24 cellular contexts compared by ENCODE assay signal in the genomic region with DNA sequence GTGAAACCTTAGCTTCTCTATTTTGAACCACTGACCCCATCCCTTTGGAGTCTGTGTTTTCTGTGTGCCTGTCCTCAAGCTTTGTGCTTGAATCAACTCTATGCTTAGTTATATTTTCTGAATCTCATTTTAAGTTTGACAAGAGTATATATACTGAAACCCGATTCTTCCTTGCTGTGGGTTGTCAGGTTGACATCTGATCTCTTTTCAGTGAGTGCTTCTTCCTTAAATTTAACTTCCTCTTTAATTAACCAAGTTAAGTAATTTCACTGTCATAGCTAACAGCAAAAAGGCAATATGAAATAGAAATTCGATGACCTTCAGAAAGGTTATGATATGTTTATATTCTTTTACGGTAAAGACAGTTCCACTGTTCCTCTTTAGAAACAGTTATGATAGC.
DNase-seq lines count a peak whose midpoint lies in the region; ATAC-seq and TF ChIP-seq lines count a peak whose summit lies in the region.
"Had no signal": no experiment of that assay in that cellular context is flagged by ENCODE, and none has a peak within 500 bp of the region (broad histone marks: within the 10 kb centered on the region; RNA-seq: fewer than 3 reads in every experiment).

No MANE protein-coding gene starts in this region.

- TF ChIP-seq CTCF in CD14-positive monocyte (IDR thresholded peaks at IDR 0.05), result no peak
- no peak for TF ChIP-seq CTCF in MM.1S (IDR thresholded peaks at IDR 0.05; ENCODE audit: low read length)
- no peak for TF ChIP-seq CTCF in mesothelial cell of epicardium (IDR thresholded peaks at IDR 0.05; ENCODE audit: unreplicated experiment)
- TF ChIP-seq CTCF in uterus (IDR thresholded peaks at IDR 0.05), result no peak

- H3K4me1 Mint-ChIP-seq in CD14-positive monocyte, result peaks cover 16% of the 10 kb centered on the region
- peaks cover 52% of the 10 kb centered on the region for H3K4me1 Mint-ChIP-seq in mesothelial cell of epicardium
- H3K4me1 Mint-ChIP-seq: memory B cell had no signal

- no peaks in the 10 kb centered on the region for H3K9me2 ChIP-seq in MM.1S (replicated peaks; ENCODE audit: insufficient read depth, low read length)

- H3K9ac ChIP-seq in MM.1S (ENCODE audit: low read length), result no peak overlapping the region

- H3K27me3 ChIP-seq in MM.1S (replicated peaks; ENCODE audit: insufficient read depth, low read length) (no peaks in the 10 kb centered on the region), uterus (no peaks in the 10 kb centered on the region)
- H3K27me3 ChIP-seq: stomach had no signal

- H3F3A ChIP-seq in MM.1S (ENCODE audit: insufficient read depth, low read length), result no peaks in the 10 kb centered on the region

- H3K4me3 Mint-ChIP-seq in CD14-positive monocyte (peak overlapping the region in 1 of 2 donors; percentile 66), mesothelial cell of epicardium (no peak overlapping the region)
- H3K4me3 Mint-ChIP-seq: memory B cell, naive B cell had no signal

- H3K36me3 ChIP-seq in MM.1S (replicated peaks; ENCODE audit: insufficient read depth, low read length) (no peaks in the 10 kb centered on the region), uterus (no peaks in the 10 kb centered on the region)
- H3K36me3 ChIP-seq: stomach had no signal

- no peak for TF ChIP-seq POLR2A in uterus (IDR thresholded peaks at IDR 0.05)

- peaks cover 0 to 1% (median 0%) of the 10 kb centered on the region in 7 donors for H3K9me3 Mint-ChIP-seq in CD14-positive monocyte
- no peaks in the 10 kb centered on the region for H3K9me3 Mint-ChIP-seq in mesothelial cell of epicardium
- H3K9me3 Mint-ChIP-seq: memory B cell, naive B cell had no signal

- no peaks in the 10 kb centered on the region for H3K36me3 Mint-ChIP-seq in CD14-positive monocyte
- H3K36me3 Mint-ChIP-seq in mesothelial cell of epicardium, result peaks cover 5% of the 10 kb centered on the region
- H3K36me3 Mint-ChIP-seq: memory B cell, naive B cell had no signal

- H3K27ac Mint-ChIP-seq in CD14-positive monocyte (peak overlapping the region; percentile 60 to 86 (median 79)), mesothelial cell of epicardium (peak overlapping the region; percentile 43)
- H3K27ac Mint-ChIP-seq: memory B cell had no signal

- H3K79me2 ChIP-seq in MM.1S (ENCODE audit: low read length), result peaks cover 40% of the 10 kb centered on the region

- H3K4me3 ChIP-seq in MM.1S (ENCODE audit: low read length), result no peak overlapping the region
- no peak overlapping the region for H3K4me3 ChIP-seq in uterus
- H3K4me3 ChIP-seq: A549, GM12878, stomach had no signal

- no peak overlapping the region for H3K27ac ChIP-seq in MM.1S (ENCODE audit: low read length)
- H3K27ac ChIP-seq in uterus, result no peak overlapping the region
- H3K27ac ChIP-seq: A549, epithelial cell of prostate, stomach had no signal

- ATAC-seq in HG02840 (IDR thresholded peaks at IDR 0.05; ENCODE audit: low FRiP score, unreplicated experiment), result no peak
- ATAC-seq: A549, GM12878 had no signal

- no peaks in the 10 kb centered on the region for H4K20me1 ChIP-seq in MM.1S (ENCODE audit: insufficient read depth, low read length)

- intact Hi-C loops in CD14-positive monocyte (cut with micrococcal nuclease), result no loop called here
- intact Hi-C loops in uterus (cut with DNase I; ENCODE audit: low total_unique reads), result no loop called here

- no peak overlapping the region for H2AFZ ChIP-seq in MM.1S (ENCODE audit: low read length)

- H3K27me3 Mint-ChIP-seq in CD14-positive monocyte (ENCODE audit: low read depth in 3 of 3), result peaks cover 0 to 3% (median 1%) of the 10 kb centered on the region in 3 donors
- H3K27me3 Mint-ChIP-seq in mesothelial cell of epicardium (ENCODE audit: low read depth), result no peaks in the 10 kb centered on the region
- H3K27me3 Mint-ChIP-seq: naive B cell had no signal

- H3K9me3 ChIP-seq in MM.1S (replicated peaks; ENCODE audit: insufficient read depth, low read length), result no peaks in the 10 kb centered on the region
- no peaks in the 10 kb centered on the region for H3K9me3 ChIP-seq in uterus
- H3K9me3 ChIP-seq: A549, stomach had no signal

- H3K4me1 ChIP-seq in MM.1S (ENCODE audit: low read length) (peaks cover 20% of the 10 kb centered on the region), uterus (peaks cover 0 to 6% of the 10 kb centered on the region in 2 donors)

- H3K4me2 ChIP-seq in MM.1S (ENCODE audit: low read depth, low read length), result peak overlapping the region; percentile 2; the same call in 1 of the 2 replicates
- H3K4me2 ChIP-seq: A549 had no signal

- DNase-seq in CD14-positive monocyte (ENCODE audit: low spot score) (no peak), MM.1S (peak; percentile 8), OCI-M1 (lab: John Stamatoyannopoulos, UW) (peak; percentile 76), mesothelial cell of epicardium (ENCODE audit: low spot score in 2 of 2, unreplicated experiment in 2 of 2) (no peak), NAMALWA (ENCODE audit: low spot score) (no peak), uterus (no peak)
- no peak for DNase-seq in NK-92 treated with Interleukin-12 subunit alpha and Interleukin-12 subunit beta, amount 100 ng/mL, for 24 hours (lab: John Stamatoyannopoulos, UW)
- DNase-seq: activated CD4-positive, alpha-beta T cell treated with anti-CD3 and anti-CD28 coated beads, Interleukin-2, amount 50 U/mL, for 1 hour; activated CD8-positive, alpha-beta memory T cell treated with anti-CD3 and anti-CD28 coated beads, Interleukin-2, amount 50 U/mL, for 4 hours; activated gamma-delta T cell; amniotic stem cell; C1 segment of cervical spinal cord; foreskin melanocyte; kidney glomerular epithelial cell; naive B cell; NCI-H2029 treated with DMSO at 0.1 percent for 48 hours; NCI-H510A; posterior cingulate gyrus; stomach had no signal

Comparison
In these comparisons a context has a peak if more than half of its experiments do, and no peak if none do; other contexts are left out.
1. DNase-seq: peak in MM.1S (single experiment) and OCI-M1 (single experiment); none in CD14-positive monocyte (single experiment), mesothelial cell of epicardium (0 of 2), NK-92 treated with Interleukin-12 subunit alpha and Interleukin-12 subunit beta, amount 100 ng/mL, for 24 hours (single experiment), NAMALWA (single experiment) and uterus (0 of 2).